Comparison of ENCODE assay signal across 1 cellular context in genomic region chr19:57613941-57614743, GRCh38.
TF ChIP-seq lines count a peak whose summit lies in the region.

TSS of gene ZNF134 (plus strand) at chr19:57614242. CDS start at chr19:57619469, 5,227 bp downstream.

TF ChIP-seq in SK-N-SH, 30 proteins besides CTCF, POLR2A, EP300 and RAD21 (continued from another document):
- TF ChIP-seq REST (IDR thresholded peaks at IDR 0.05; ENCODE audit: low read depth, low read length) (no peak), GABPA (IDR thresholded peaks at IDR 0.05; ENCODE audit: low read depth) (peak; percentile 93), USF1 (IDR thresholded peaks at IDR 0.05; ENCODE audit: borderline replicate concordance, low read depth) (no peak), USF2 (IDR thresholded peaks at IDR 0.05; ENCODE audit: borderline replicate concordance, low read depth, low read length) (no peak), RCOR1 (IDR thresholded peaks at IDR 0.05; ENCODE audit: low read length) (no peak), JUND (IDR thresholded peaks at IDR 0.05) (no peak), NRF1 (IDR thresholded peaks at IDR 0.05; ENCODE audit: low read depth, low read length) (no peak; the same call in 1 of the 2 replicates), GATA2 (CRISPR knock-in tag; IDR thresholded peaks at IDR 0.05) (no peak), POLR2AphosphoS5 (IDR thresholded peaks at IDR 0.05; ENCODE audit: low read depth, low read length) (peak; percentile 92), MAX (IDR thresholded peaks at IDR 0.05; ENCODE audit: low read depth) (peak; percentile 63), RXRA (IDR thresholded peaks at IDR 0.05; ENCODE audit: borderline replicate concordance, low read depth) (no peak), ZBTB33 (IDR thresholded peaks at IDR 0.05; ENCODE audit: borderline replicate concordance, low read depth) (no peak), SIN3A (IDR thresholded peaks at IDR 0.05; ENCODE audit: borderline replicate concordance, low read depth, low read length) (0 out of 2 replicates have a peak, but pooled peaks have one; percentile 23), TAF1 (IDR thresholded peaks at IDR 0.05; ENCODE audit: borderline replicate concordance, low read depth, low read length) (peak; percentile 81; the same call in 1 of the 2 replicates), MXI1 (IDR thresholded peaks at IDR 0.05; ENCODE audit: low read depth, low read length) (0 out of 2 replicates have a peak, but pooled peaks have one; percentile 49), SMC3 (IDR thresholded peaks at IDR 0.05; ENCODE audit: low read depth, low read length) (no peak), ELF1 (IDR thresholded peaks at IDR 0.05) (peak; percentile 58), YY1 (IDR thresholded peaks at IDR 0.05; ENCODE audit: low read depth) (peak; percentile 90), FOXM1 (IDR thresholded peaks at IDR 0.05; ENCODE audit: low read depth) (no peak)
